In the genomic region with DNA sequence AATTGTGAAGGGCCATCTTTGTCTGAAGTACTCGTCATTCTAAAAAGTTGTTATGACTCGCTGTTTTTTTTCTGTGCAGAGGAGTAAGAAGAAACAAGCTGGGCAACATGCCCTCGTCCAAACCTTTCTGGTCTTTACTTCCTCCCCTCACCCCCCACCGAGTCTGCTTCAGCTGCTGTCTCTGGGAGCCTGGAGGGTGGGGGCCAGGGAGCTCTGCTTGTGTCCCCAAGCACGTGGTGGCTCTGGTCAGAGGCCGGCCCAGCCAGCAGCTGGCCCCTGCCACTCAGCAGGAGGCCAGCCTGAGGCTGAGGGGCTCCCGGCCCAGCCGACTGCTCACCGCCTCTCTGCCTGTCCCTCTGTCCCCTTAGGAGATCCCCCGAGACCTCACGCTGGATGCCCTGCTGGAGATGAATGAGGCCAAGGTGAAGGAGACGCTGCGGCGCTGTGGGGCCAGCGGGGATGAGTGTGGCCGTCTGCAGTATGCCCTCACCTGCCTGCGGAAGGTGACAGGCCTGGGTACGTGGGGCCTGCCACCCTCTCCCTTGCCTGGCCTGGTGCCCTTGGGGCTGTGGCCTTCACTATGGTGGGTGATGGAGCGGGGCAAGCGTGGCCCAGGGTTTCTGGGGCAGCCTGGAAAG, we compare ENCODE assay signal across 8 cellular contexts. TPM values are rescaled to one million over a fixed set of nuclear protein-coding genes. Genes with fewer than 3 reads are reported as not detected.
A peak's percentile ranks its signal among the peaks of the same experiment; 100 is the strongest.
DNase-seq lines count a peak whose midpoint lies in the region; FAIRE-seq and TF ChIP-seq lines count a peak whose summit lies in the region.
"Had no signal": no experiment of that assay in that cellular context is flagged by ENCODE, and none has a peak within 500 bp of the region (broad histone marks: within the 10 kb centered on the region; RNA-seq: fewer than 3 reads in every experiment).

No MANE protein-coding gene starts in this region.

- DNase-seq in MG63 (peak; percentile 77), astrocyte of the hippocampus (ENCODE audit: low read depth, low spot score) (peak; percentile 59), kidney (peak; percentile 84), HEK293T (ENCODE audit: extremely low spot score) (no peak), CD1c-positive myeloid dendritic cell (ENCODE audit: extremely low spot score) (no peak)
- DNase-seq in stimulated activated CD4-positive, alpha-beta T cell treated with anti-CD3 and anti-CD28 coated beads, Interleukin-4, amount 100 ng/mL, for 1 hour, result no peak

- H3K9me3 ChIP-seq in MG63 (no peaks in the 10 kb centered on the region), kidney (ENCODE audit: control insufficient read depth in 1 of 2, low read length in 2 of 2) (no peaks in the 10 kb centered on the region)

- FAIRE-seq in kidney (lab: Jason Lieb, UNC), result no peak
- FAIRE-seq: TTC549 had no signal

- H3K4me1 ChIP-seq in kidney (ENCODE audit: control insufficient read depth in 1 of 2, insufficient read depth in 1 of 2, low read depth in 1 of 2, low read length in 2 of 2), result peaks cover 8 to 14% of the 10 kb centered on the region in 2 donors

- TF ChIP-seq CTCF in kidney (IDR thresholded peaks at IDR 0.05; ENCODE audit: borderline replicate concordance, extremely low read depth, insufficient read depth), result no peak

- no peaks in the 10 kb centered on the region for H3K27me3 ChIP-seq in MG63

- H3K27ac ChIP-seq in kidney (ENCODE audit: low read depth in 2 of 2, low read length in 2 of 2), result peak overlapping the region; percentile 75 to 81
- peak overlapping the region; percentile 69 for H3K27ac ChIP-seq in temporal lobe (ENCODE audit: low read depth, low read length)

- intact Hi-C loops in kidney (cut with DNase I), result no loop called here

- H3K9ac ChIP-seq in kidney (ENCODE audit: low read length in 2 of 2), result no peak overlapping the region

- no peak overlapping the region for H3K4me3 ChIP-seq in MG63
- no peak overlapping the region for H3K4me3 ChIP-seq in kidney (ENCODE audit: low read length in 2 of 2)

- H3K36me3 ChIP-seq in MG63 (no peaks in the 10 kb centered on the region), kidney (ENCODE audit: control insufficient read depth in 1 of 2, insufficient read depth in 2 of 2, low read length in 2 of 2) (no peaks in the 10 kb centered on the region)

- POLR2A ChIA-PET in HEK293T (lab: Yijun Ruan, JAX), result interaction anchor here (0.7 kb wide), 1 partner anchor 83 kb away, joined by 3 read pairs; no protein-coding TSS in a partner anchor

- CTCF ChIA-PET in HEK293T (lab: Yijun Ruan, JAX), result interaction anchor here (1.2 to 1.4 kb wide), 2 partner anchors 22 to 33 kb away, joined by 3 to 4 read pairs; no protein-coding TSS in a partner anchor

TF ChIP-seq in HEK293T, 16 proteins besides CTCF, POLR2A, EP300 and RAD21:
- no peak for TF ChIP-seq ELF4 (IDR thresholded peaks at IDR 0.05)
- no peak for TF ChIP-seq SUZ12 (IDR thresholded peaks at IDR 0.05)
- TF ChIP-seq L3MBTL2 (conservative IDR thresholded peaks at IDR 0.05), result no peak
- no peak for TF ChIP-seq FOXA1 (IDR thresholded peaks at IDR 0.05)
- no peak for TF ChIP-seq FOXK2 (IDR thresholded peaks at IDR 0.05)
- no peak for TF ChIP-seq NFRKB (IDR thresholded peaks at IDR 0.05)
- TF ChIP-seq ARNT (IDR thresholded peaks at IDR 0.05), result no peak
- TF ChIP-seq ZNF384 (IDR thresholded peaks at IDR 0.05), result no peak
- TF ChIP-seq, protein P1, sequence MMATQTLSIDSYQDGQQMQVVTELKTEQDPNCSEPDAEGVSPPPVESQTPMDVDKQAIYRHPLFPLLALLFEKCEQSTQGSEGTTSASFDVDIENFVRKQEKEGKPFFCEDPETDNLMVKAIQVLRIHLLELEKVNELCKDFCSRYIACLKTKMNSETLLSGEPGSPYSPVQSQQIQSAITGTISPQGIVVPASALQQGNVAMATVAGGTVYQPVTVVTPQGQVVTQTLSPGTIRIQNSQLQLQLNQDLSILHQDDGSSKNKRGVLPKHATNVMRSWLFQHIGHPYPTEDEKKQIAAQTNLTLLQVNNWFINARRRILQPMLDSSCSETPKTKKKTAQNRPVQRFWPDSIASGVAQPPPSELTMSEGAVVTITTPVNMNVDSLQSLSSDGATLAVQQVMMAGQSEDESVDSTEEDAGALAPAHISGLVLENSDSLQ (IDR thresholded peaks at IDR 0.05), result no peak
- no peak for TF ChIP-seq SP1 (IDR thresholded peaks at IDR 0.05)
- no peak for TF ChIP-seq TARDBP (IDR thresholded peaks at IDR 0.05)

RNA-seq across cellular contexts. Expression of gene LGALS9, which starts 53.7 kb away (rescaled TPM):
- 1.2 and 1.8 TPM in 2 replicates for total RNA-seq in MG63 (2014; rRNA removed; shearing (Covaris generic); ENCODE audit: low replicate concordance)
- total RNA-seq in kidney (50.8 TPM), temporal lobe (1.7 TPM)
- 16.4 TPM for polyA plus RNA-seq in kidney (ENCODE audit: insufficient read depth, low read depth, low replicate concordance)

Comparison
In these comparisons a context has a peak if more than half of its experiments do, and no peak if none do; other contexts are left out.
1. DNase-seq: peak in MG63 (single experiment), astrocyte of the hippocampus (single experiment) and kidney (single experiment); none in HEK293T (single experiment), CD1c-positive myeloid dendritic cell (single experiment) and stimulated activated CD4-positive, alpha-beta T cell treated with anti-CD3 and anti-CD28 coated beads, Interleukin-4, amount 100 ng/mL, for 1 hour (single experiment).
2. RNA of gene LGALS9, which starts 53.7 kb away (total RNA-seq): 50.8 TPM in kidney (single experiment); 1.2 to 1.8 TPM in MG63 and 1.7 TPM in temporal lobe (single experiment); every median in the first group is over 10 times any median in the second.